ENCODE assay signal across 8 cellular contexts in genomic region chr17:21286771-21287702, GRCh38. TPM values are rescaled to one million over a fixed set of nuclear protein-coding genes. Genes with fewer than 3 reads are reported as not detected.
A peak's percentile ranks its signal among the peaks of the same experiment; 100 is the strongest.
DNase-seq lines count a peak whose midpoint lies in the region; ATAC-seq and TF ChIP-seq lines count a peak whose summit lies in the region.

No MANE protein-coding gene starts in this region.

- POLR2A ChIA-PET in AG04449 (lab: Yijun Ruan, JAX), result interaction anchor here (0.6 to 1.3 kb wide), 9 partner anchors 11 to 263 kb away, joined by 3 to 5 read pairs (median 3); partner anchors contain the start of gene TMEM11

- ATAC-seq in HG02973 (IDR thresholded peaks at IDR 0.05; ENCODE audit: unreplicated experiment), result no peak
- ATAC-seq in HG02610 (IDR thresholded peaks at IDR 0.05; ENCODE audit: unreplicated experiment), result no peak

- CTCF ChIA-PET in AG04449 (lab: Yijun Ruan, JAX), result interaction anchor here (1.1 to 2.8 kb wide), 14 partner anchors 8 to 226 kb away, joined by 3 to 20 read pairs (median 4); no protein-coding TSS in a partner anchor

- H3K36me3 Mint-ChIP-seq in mesothelial cell of epicardium (no peaks in the 10 kb centered on the region), type B pancreatic cell (no peaks in the 10 kb centered on the region)

- peak overlapping the region; percentile 90 for H3K4me3 Mint-ChIP-seq in mesothelial cell of epicardium
- H3K4me3 Mint-ChIP-seq in type B pancreatic cell, result peak overlapping the region; percentile 90

- peaks cover 28% of the 10 kb centered on the region for H3K4me1 Mint-ChIP-seq in mesothelial cell of epicardium
- H3K4me1 Mint-ChIP-seq in type B pancreatic cell (ENCODE audit: unreplicated experiment), result peaks cover 13% of the 10 kb centered on the region

- in situ Hi-C loops in astrocyte of the cerebellum (cut with HindIII; ENCODE audit: low sequenced_read_pairs), result loop anchor here (25.0 kb wide), 1 partner anchor 250 kb away; no protein-coding TSS in a partner anchor

- no peaks in the 10 kb centered on the region for H3K9me3 Mint-ChIP-seq in mesothelial cell of epicardium
- H3K9me3 Mint-ChIP-seq in type B pancreatic cell, result no peaks in the 10 kb centered on the region

- peak overlapping the region; percentile 91 for H3K4me3 ChIP-seq in AG04449 (ENCODE audit: low read depth, low read length)
- peak overlapping the region; percentile 91 for H3K4me3 ChIP-seq in Jurkat, Clone E6-1 (ENCODE audit: low read length)
- peak overlapping the region; percentile 68 for H3K4me3 ChIP-seq in astrocyte of the cerebellum (ENCODE audit: low read depth, low read length)

- H3K27me3 Mint-ChIP-seq in mesothelial cell of epicardium (ENCODE audit: low read depth) (peaks cover 13% of the 10 kb centered on the region), type B pancreatic cell (peaks cover 9% of the 10 kb centered on the region)

- no peak for DNase-seq in AG04449 (ENCODE audit: low read depth, low spot score)
- DNase-seq in Jurkat, Clone E6-1 (ENCODE audit: low read depth, low spot score), result no peak
- no peak for DNase-seq in astrocyte of the cerebellum (ENCODE audit: low read depth)
- no peak for DNase-seq in mesothelial cell of epicardium (ENCODE audit: low spot score in 2 of 2, unreplicated experiment in 2 of 2)
- DNase-seq in type B pancreatic cell (ENCODE audit: extremely low spot score, unreplicated experiment), result no peak
- no peak for DNase-seq in NAMALWA (ENCODE audit: low spot score)

- no peak for TF ChIP-seq CTCF in AG04449 (IDR thresholded peaks at IDR 0.05; ENCODE audit: insufficient read depth, low read length, missing control alignments)
- TF ChIP-seq CTCF in astrocyte of the cerebellum (IDR thresholded peaks at IDR 0.05; ENCODE audit: low read depth, low read length, missing control alignments), result no peak
- TF ChIP-seq CTCF in mesothelial cell of epicardium (IDR thresholded peaks at IDR 0.05; ENCODE audit: unreplicated experiment), result no peak
- TF ChIP-seq CTCF in type B pancreatic cell (conservative IDR thresholded peaks at IDR 0.05), result no peak

- H3K27ac Mint-ChIP-seq in mesothelial cell of epicardium (peak overlapping the region; percentile 94), type B pancreatic cell (peak overlapping the region; percentile 88)

RNA-seq across cellular contexts. Expression of gene MAP2K3, which starts 2.5 kb away (rescaled TPM):
- polyA plus RNA-seq in Jurkat, Clone E6-1 (2012; ENCODE audit: insufficient read depth, insufficient read length), result 36.6 TPM
- 24.5 to 26.8 TPM (median 26.0 TPM) in 3 replicates for total RNA-seq in mesothelial cell of epicardium
- 23.6 and 27.5 TPM in 2 replicates for total RNA-seq in type B pancreatic cell (ENCODE audit: low replicate concordance)

RNA-seq across cellular contexts. Expression of gene NATD1, which starts 33.8 kb away (rescaled TPM):
- polyA plus RNA-seq in Jurkat, Clone E6-1 (2012; ENCODE audit: insufficient read depth, insufficient read length), result 3.1 TPM
- 12.3 to 12.7 TPM (median 12.7 TPM) in 3 replicates for total RNA-seq in mesothelial cell of epicardium
- 9.8 and 10.7 TPM in 2 replicates for total RNA-seq in type B pancreatic cell (ENCODE audit: low replicate concordance)
